ENCODE assay signal across 19 cellular contexts in genomic region chr10:69906425-69906824, GRCh38.
"Had no signal": no experiment of that assay in that cellular context is flagged by ENCODE, and none has a peak within 500 bp of the region (broad histone marks: within the 10 kb centered on the region; RNA-seq: fewer than 3 reads in every experiment).

No MANE protein-coding gene starts in this region.

- H3K4me3 Mint-ChIP-seq: activated CD8-positive, alpha-beta memory T cell treated with anti-CD3 and anti-CD28 coated beads, Interleukin-2, amount 10 ng/mL, durations not matched to agents 7 days and 5 days; activated CD8-positive, alpha-beta T cell treated with anti-CD3 and anti-CD28 coated beads for 36 hours; activated naive CD8-positive, alpha-beta T cell treated with anti-CD3 and anti-CD28 coated beads, Interleukin-2, amount 50 U/mL, for 24 hours; naive B cell; neural progenitor cell; T-helper 1 cell treated with Interleukin-12 subunit alpha and Interleukin-12 subunit beta and Interleukin-4 antibody, amounts not matched to agents 30 μg/mL and 1 μg/mL, for 36 hours had no signal

- DNase-seq: activated CD4-positive, alpha-beta T cell treated with anti-CD3 and anti-CD28 coated beads for 48 hours; activated CD8-positive, alpha-beta memory T cell treated with anti-CD3 and anti-CD28 coated beads, Interleukin-2, amount 10 ng/mL, durations not matched to agents 7 days and 5 days; activated CD8-positive, alpha-beta T cell treated with anti-CD3 and anti-CD28 coated beads for 36 hours; activated effector memory CD4-positive, alpha-beta T cell treated with anti-CD3 and anti-CD28 coated beads, Interleukin-2, amount 50 U/mL, for 16 hours; activated naive CD4-positive, alpha-beta T cell treated with anti-CD3 and anti-CD28 coated beads, Interleukin-2, amount 50 U/mL, for 16 hours; activated naive CD8-positive, alpha-beta T cell treated with anti-CD3 and anti-CD28 coated beads, Interleukin-2, amount 50 U/mL, for 24 hours; activated T-cell treated with anti-CD3 and anti-CD28 coated beads for 4 hours; foreskin melanocyte; kidney; lower lobe of right lung; naive B cell; retina; stimulated activated CD4-positive, alpha-beta T cell treated with anti-CD3 and anti-CD28 coated beads, Interleukin-4, amount 100 ng/mL, for 1 hour; stimulated activated naive CD4-positive, alpha-beta T cell; upper lobe of left lung had no signal

- FAIRE-seq: endometrium, kidney had no signal

- H3K27me3 Mint-ChIP-seq: activated CD8-positive, alpha-beta T cell treated with anti-CD3 and anti-CD28 coated beads for 36 hours; activated naive CD8-positive, alpha-beta T cell treated with anti-CD3 and anti-CD28 coated beads, Interleukin-2, amount 50 U/mL, for 24 hours had no signal

- H3K36me3 Mint-ChIP-seq: activated CD8-positive, alpha-beta memory T cell treated with anti-CD3 and anti-CD28 coated beads, Interleukin-2, amount 10 ng/mL, durations not matched to agents 7 days and 5 days; naive B cell; neural progenitor cell had no signal

- H3K27me3 ChIP-seq: neural progenitor cell, upper lobe of left lung had no signal

- H3K4me1 Mint-ChIP-seq: activated CD8-positive, alpha-beta memory T cell treated with anti-CD3 and anti-CD28 coated beads, Interleukin-2, amount 10 ng/mL, durations not matched to agents 7 days and 5 days; activated naive CD8-positive, alpha-beta T cell treated with anti-CD3 and anti-CD28 coated beads, Interleukin-2, amount 50 U/mL, for 24 hours; naive B cell had no signal

- H3K9me3 Mint-ChIP-seq: activated CD8-positive, alpha-beta T cell treated with anti-CD3 and anti-CD28 coated beads for 36 hours; activated naive CD8-positive, alpha-beta T cell treated with anti-CD3 and anti-CD28 coated beads, Interleukin-2, amount 50 U/mL, for 24 hours; neural progenitor cell; T-helper 1 cell treated with Interleukin-12 subunit alpha and Interleukin-12 subunit beta and Interleukin-4 antibody, amounts not matched to agents 30 μg/mL and 1 μg/mL, for 36 hours had no signal

- H3K27ac Mint-ChIP-seq: activated CD8-positive, alpha-beta memory T cell treated with anti-CD3 and anti-CD28 coated beads, Interleukin-2, amount 10 ng/mL, durations not matched to agents 7 days and 5 days; activated CD8-positive, alpha-beta T cell treated with anti-CD3 and anti-CD28 coated beads for 36 hours; activated naive CD8-positive, alpha-beta T cell treated with anti-CD3 and anti-CD28 coated beads, Interleukin-2, amount 50 U/mL, for 24 hours; naive B cell; neural progenitor cell; progenitor cell of endocrine pancreas; T-helper 1 cell treated with Interleukin-12 subunit alpha and Interleukin-12 subunit beta and Interleukin-4 antibody, amounts not matched to agents 30 μg/mL and 1 μg/mL, for 36 hours had no signal

- H3K27ac ChIP-seq: lower lobe of right lung, neural progenitor cell, upper lobe of left lung had no signal

- H3K36me3 ChIP-seq: lower lobe of right lung, neural progenitor cell, upper lobe of left lung had no signal

- H3K9me3 ChIP-seq: lower lobe of right lung, upper lobe of left lung had no signal

- H3K4me2 ChIP-seq: neural progenitor cell had no signal

- H2AFZ ChIP-seq: neural progenitor cell had no signal

- ATAC-seq: activated CD8-positive, alpha-beta memory T cell treated with anti-CD3 and anti-CD28 coated beads, Interleukin-2, amount 10 ng/mL, durations not matched to agents 7 days and 5 days; activated CD8-positive, alpha-beta T cell treated with anti-CD3 and anti-CD28 coated beads for 36 hours; activated naive CD8-positive, alpha-beta T cell treated with anti-CD3 and anti-CD28 coated beads, Interleukin-2, amount 50 U/mL, for 24 hours; lower lobe of right lung had no signal

- H3K9ac ChIP-seq: neural progenitor cell had no signal

- H3K4me3 ChIP-seq: lower lobe of right lung, neural progenitor cell, upper lobe of left lung had no signal
